Comparison of ENCODE assay signal across 11 cellular contexts in the genomic region with DNA sequence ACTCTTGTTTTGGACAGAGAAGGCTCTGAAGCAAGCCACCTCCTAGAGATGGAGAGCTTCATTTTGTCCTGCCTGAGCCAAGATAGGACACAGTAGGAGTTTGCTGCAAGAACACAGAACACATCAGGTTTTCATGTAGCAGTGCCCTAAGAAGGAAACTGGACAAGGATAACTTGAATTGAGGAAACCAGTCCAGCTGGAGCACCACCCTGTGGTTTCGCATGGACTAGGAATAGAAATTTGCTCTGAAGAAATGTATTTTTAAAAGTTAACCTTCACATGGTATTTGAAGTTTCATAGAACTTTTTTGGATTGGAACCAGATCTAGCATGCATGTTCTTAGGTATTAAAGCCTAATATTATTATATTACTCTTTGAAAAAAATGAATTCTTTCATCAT.
DNase-seq lines count a peak whose midpoint lies in the region; ATAC-seq and TF ChIP-seq lines count a peak whose summit lies in the region.
"Had no signal": no experiment of that assay in that cellular context is flagged by ENCODE, and none has a peak within 500 bp of the region (broad histone marks: within the 10 kb centered on the region; RNA-seq: fewer than 3 reads in every experiment).

No MANE protein-coding gene starts in this region.

- H3K4me1 ChIP-seq in subcutaneous abdominal adipose tissue (ENCODE audit: control insufficient read depth in 5 of 5, insufficient read depth in 5 of 5, low read length in 5 of 5): peaks cover 5 to 78% (median 56%) of the 10 kb centered on the region in 5 donors

- no peak for ATAC-seq in HG02970 (IDR thresholded peaks at IDR 0.05; ENCODE audit: low FRiP score, unreplicated experiment)
- ATAC-seq in HG02981 (IDR thresholded peaks at IDR 0.05; ENCODE audit: unreplicated experiment): no peak
- no peak for ATAC-seq in stimulated activated naive CD8-positive, alpha-beta T cell treated with anti-CD3 and anti-CD28 coated beads, Interleukin-15, Interleukin-2, amounts not matched to agents 100 U/mL and 50 U/mL, for 24 hours

- peak overlapping the region; percentile 90 for H3K27ac ChIP-seq in subcutaneous abdominal adipose tissue (ENCODE audit: low read depth, low read length)

- DNase-seq in HT-29 (ENCODE audit: low spot score) (peak; percentile 74), cerebellar cortex (ENCODE audit: low spot score) (peak; percentile 6), kidney epithelial cell (ENCODE audit: low read depth) (no peak), NCI-H146 treated with DMSO at 0.1 percent for 48 hours (lab: John Stamatoyannopoulos, UW; ENCODE audit: unreplicated experiment) (no peak)
- DNase-seq in stimulated activated naive CD8-positive, alpha-beta T cell treated with anti-CD3 and anti-CD28 coated beads, Interleukin-15, Interleukin-2, amounts not matched to agents 100 U/mL and 50 U/mL, for 24 hours: no peak
- DNase-seq: anterior cingulate cortex, NCI-H1436, SHP77 treated with DMSO at 0.1 percent for 48 hours had no signal

- TF ChIP-seq CTCF in kidney epithelial cell (IDR thresholded peaks at IDR 0.05; ENCODE audit: insufficient read depth, low read length, poor library complexity, severe bottlenecking): peak; percentile 35

- H3K9me3 ChIP-seq in subcutaneous abdominal adipose tissue (ENCODE audit: control insufficient read depth in 5 of 5, low read length in 5 of 5): no peaks in the 10 kb centered on the region

- H3K36me3 ChIP-seq in kidney epithelial cell (ENCODE audit: control insufficient read depth, insufficient read depth, low read length) (no peaks in the 10 kb centered on the region), subcutaneous abdominal adipose tissue (ENCODE audit: control insufficient read depth in 5 of 5, insufficient read depth in 5 of 5, low read length in 5 of 5) (no peaks in the 10 kb centered on the region)

- H3K9ac ChIP-seq in subcutaneous abdominal adipose tissue (ENCODE audit: low read length in 5 of 5): peak overlapping the region in 1 of 5 donors; percentile 40

- no peaks in the 10 kb centered on the region for H3K27me3 ChIP-seq in kidney epithelial cell (ENCODE audit: control insufficient read depth, insufficient read depth, low read length)
- no peaks in the 10 kb centered on the region for H3K27me3 ChIP-seq in subcutaneous abdominal adipose tissue (ENCODE audit: control insufficient read depth in 5 of 5, insufficient read depth in 4 of 5, low read length in 5 of 5)

- H3K4me3 ChIP-seq in kidney epithelial cell (ENCODE audit: low read depth, low read length) (no peak overlapping the region), subcutaneous abdominal adipose tissue (ENCODE audit: low read depth in 1 of 5, low read length in 5 of 5) (no peak overlapping the region)

Comparison
In these comparisons a context has a peak if more than half of its experiments do, and no peak if none do; other contexts are left out.
1. DNase-seq: peak in HT-29 (single experiment) and cerebellar cortex (single experiment); none in kidney epithelial cell (single experiment), NCI-H146 treated with DMSO at 0.1 percent for 48 hours (single experiment) and stimulated activated naive CD8-positive, alpha-beta T cell treated with anti-CD3 and anti-CD28 coated beads, Interleukin-15, Interleukin-2, amounts not matched to agents 100 U/mL and 50 U/mL, for 24 hours (single experiment).